In genomic region chr6:3202999-3203696, GRCh38 we compare ENCODE assay signal across 1 cellular context.
TF ChIP-seq lines count a peak whose summit lies in the region.

No MANE protein-coding gene starts in this region.

TF ChIP-seq in K562, 482 proteins besides CTCF, POLR2A, EP300 and RAD21 (continued from another document):
- peak; percentile 90 for TF ChIP-seq ZBTB9 (CRISPR knock-in tag; IDR thresholded peaks at IDR 0.05)
- no peak for TF ChIP-seq RBM22 (IDR thresholded peaks at IDR 0.05; ENCODE audit: low read depth, low read length, poor library complexity, severe bottlenecking)
- no peak for TF ChIP-seq SMAD1 (IDR thresholded peaks at IDR 0.05; ENCODE audit: low read depth, low read length, partially characterized antibody)
- TF ChIP-seq ZNF707 (CRISPR knock-in tag; conservative IDR thresholded peaks at IDR 0.05), result no peak
- no peak for TF ChIP-seq IRF9 (tag; IDR thresholded peaks at IDR 0.05)
- no peak for TF ChIP-seq ZNF780A (CRISPR knock-in tag; IDR thresholded peaks at IDR 0.05)
- no peak for TF ChIP-seq HLTF (IDR thresholded peaks at IDR 0.05)
- TF ChIP-seq ILK (tag; IDR thresholded peaks at IDR 0.05; ENCODE audit: borderline replicate concordance, low read depth), result no peak
- no peak for TF ChIP-seq RNF219 (CRISPR knock-in tag; IDR thresholded peaks at IDR 0.05)
- TF ChIP-seq MTA2 (IDR thresholded peaks at IDR 0.05; ENCODE audit: low read depth), result peak; percentile 80
- no peak for TF ChIP-seq PCBP2 (IDR thresholded peaks at IDR 0.05; ENCODE audit: low read depth, low read length, poor library complexity, severe bottlenecking)
- TF ChIP-seq KLF13 (tag; IDR thresholded peaks at IDR 0.05; ENCODE audit: borderline replicate concordance, low read depth), result no peak
- TF ChIP-seq FOXM1 (IDR thresholded peaks at IDR 0.05; ENCODE audit: low read depth), result peak; percentile 73
- TF ChIP-seq FOXM1 (CRISPR knock-in tag; IDR thresholded peaks at IDR 0.05; ENCODE audit: low read depth), result no peak
- TF ChIP-seq MAFF (IDR thresholded peaks at IDR 0.05; ENCODE audit: low read length), result no peak
- TF ChIP-seq SP2 (IDR thresholded peaks at IDR 0.05; ENCODE audit: extremely low read depth, low read depth, low read length, poor library complexity, severe bottlenecking), result no peak
